8 cellular contexts compared by ENCODE assay signal in the genomic region with DNA sequence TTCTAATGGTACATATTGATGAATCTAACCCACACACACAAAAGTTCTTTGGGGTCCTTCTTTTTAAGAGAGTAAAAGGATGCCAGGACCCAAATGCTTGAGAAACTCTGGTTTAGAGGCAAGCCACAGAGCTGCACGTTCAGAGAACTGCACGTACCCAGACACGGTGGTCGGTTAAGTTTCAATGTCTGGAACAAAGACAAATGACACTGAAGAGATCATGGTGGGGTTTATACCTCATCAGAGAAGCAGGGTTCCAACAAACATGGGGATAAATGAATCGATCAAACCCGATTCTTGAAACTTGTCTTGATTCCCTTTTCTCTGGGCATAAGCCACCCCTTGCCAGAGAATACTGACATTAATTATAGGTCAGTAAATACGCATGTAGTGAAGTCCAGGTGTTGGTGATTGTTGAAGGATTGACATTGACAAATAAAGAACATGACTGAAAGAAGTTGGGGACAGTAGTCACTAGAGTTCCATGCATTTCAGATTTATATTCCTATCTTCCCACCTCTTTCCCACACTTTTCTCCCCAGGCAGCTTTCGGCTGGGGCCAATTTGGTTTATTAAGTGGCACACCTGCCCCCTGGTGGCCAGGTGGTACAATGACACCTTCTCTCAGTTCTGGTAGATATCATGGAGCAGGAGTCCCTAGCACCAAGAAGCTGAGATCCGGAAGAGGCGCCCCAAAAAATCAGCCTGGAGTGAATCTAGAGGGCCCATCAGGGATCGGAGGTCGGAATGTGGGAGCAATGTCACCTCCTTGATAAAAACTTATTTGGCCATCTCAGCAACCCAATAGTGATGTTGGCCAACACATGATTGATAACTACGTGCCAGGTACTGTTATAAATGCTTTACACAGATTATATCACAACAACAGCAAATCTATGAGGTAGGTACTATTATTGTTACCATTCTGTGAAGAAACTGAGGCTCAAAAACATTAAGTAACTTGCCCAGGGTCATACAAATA. TPM values are rescaled to one million over a fixed set of nuclear protein-coding genes. Genes with fewer than 3 reads are reported as not detected.
DNase-seq lines count a peak whose midpoint lies in the region; ATAC-seq and TF ChIP-seq lines count a peak whose summit lies in the region.

No MANE protein-coding gene starts in this region.

- H3K9me2 ChIP-seq in MM.1S (replicated peaks; ENCODE audit: insufficient read depth, low read length) = no peaks in the 10 kb centered on the region

- POLR2A ChIA-PET in GM10248 (lab: Yijun Ruan, JAX) = interaction anchor here (1.5 kb wide), 1 partner anchor 40 kb away, joined by 5 read pairs; no protein-coding TSS in a partner anchor

- peaks cover 21% of the 10 kb centered on the region for H3K4me1 ChIP-seq in MM.1S (ENCODE audit: low read length)

- ATAC-seq in left ventricle myocardium superior (peak; percentile 86), HG02610 (IDR thresholded peaks at IDR 0.05; ENCODE audit: unreplicated experiment) (no peak), HG02678 (IDR thresholded peaks at IDR 0.05; ENCODE audit: unreplicated experiment) (no peak)

- H3K9ac ChIP-seq in MM.1S (ENCODE audit: low read length) = no peak overlapping the region; the same call in 1 of the 2 replicates

- no peaks in the 10 kb centered on the region for H3K36me3 ChIP-seq in MM.1S (replicated peaks; ENCODE audit: insufficient read depth, low read length)

- CTCF ChIA-PET in GM10248 (lab: Yijun Ruan, JAX) = interaction anchor here (1.0 to 23.4 kb wide), 43 partner anchors 9 to 516 kb away, joined by 3 to 685 read pairs (median 10); partner anchors contain the start of genes ASB8, ENDOU, HDAC7 and RAPGEF3

- H2AFZ ChIP-seq in MM.1S (ENCODE audit: low read length) = no peak overlapping the region

- no peaks in the 10 kb centered on the region for H3K27me3 ChIP-seq in MM.1S (replicated peaks; ENCODE audit: insufficient read depth, low read length)

- peak; percentile 90 for TF ChIP-seq CTCF in GM10248 (IDR thresholded peaks at IDR 0.05; ENCODE audit: control extremely low read depth, extremely low read depth, low read depth, missing control alignments)
- peak; percentile 89 for TF ChIP-seq CTCF in MM.1S (IDR thresholded peaks at IDR 0.05; ENCODE audit: low read length)
- peak; percentile 85 for TF ChIP-seq CTCF in retinal pigment epithelial cell (conservative IDR thresholded peaks at IDR 0.05; ENCODE audit: low read depth, low read length)

- H3K4me3 ChIP-seq in MM.1S (ENCODE audit: low read length) (no peak overlapping the region), retinal pigment epithelial cell (ENCODE audit: low read length) (no peak overlapping the region)

- peak overlapping the region; percentile 26; the same call in 1 of the 2 replicates for H3K27ac ChIP-seq in MM.1S (ENCODE audit: low read length)

- no peaks in the 10 kb centered on the region for H4K20me1 ChIP-seq in MM.1S (ENCODE audit: insufficient read depth, low read length)

- intact Hi-C loops in left ventricle myocardium superior (cut with micrococcal nuclease) = loop anchor here (2.0 to 10.0 kb wide), 3 partner anchors 35 to 123 kb away; partner anchors contain the start of gene SLC48A1

- no peaks in the 10 kb centered on the region for H3K9me3 ChIP-seq in MM.1S (replicated peaks; ENCODE audit: insufficient read depth, low read length)

- peak; percentile 69 for DNase-seq in GM10248 (ENCODE audit: extremely low spot score)
- DNase-seq in MM.1S = peak; percentile 71
- peak; percentile 38 to 61 for DNase-seq in SW 1271 (lab: John Stamatoyannopoulos, UW)
- peak in 33 of 58 donors; percentile 4 to 56 (median 28) for DNase-seq in anterior cingulate cortex (lab: John Stamatoyannopoulos, UW)
- peak; percentile 74 for DNase-seq in left ventricle myocardium superior
- no peak for DNase-seq in retinal pigment epithelial cell (ENCODE audit: low read depth)

- H3K4me2 ChIP-seq in MM.1S (ENCODE audit: low read depth, low read length) = peak overlapping the region; percentile 60

- H3F3A ChIP-seq in MM.1S (ENCODE audit: insufficient read depth, low read length) = peaks cover 11% of the 10 kb centered on the region

- H3K79me2 ChIP-seq in MM.1S (ENCODE audit: low read length) = no peaks in the 10 kb centered on the region

RNA-seq across cellular contexts. Expression of gene HDAC7, which starts 17.8 kb away (rescaled TPM):
- total RNA-seq in left ventricle myocardium superior = 35.4 TPM
